15 cellular contexts compared by ENCODE assay signal in genomic region chr12:639988-640387, GRCh38. TPM values are rescaled to one million over a fixed set of nuclear protein-coding genes. Genes with fewer than 3 reads are reported as not detected.
DNase-seq lines count a peak whose midpoint lies in the region; ATAC-seq, FAIRE-seq and TF ChIP-seq lines count a peak whose summit lies in the region.
"Had no signal": no experiment of that assay in that cellular context is flagged by ENCODE, and none has a peak within 500 bp of the region (broad histone marks: within the 10 kb centered on the region; RNA-seq: fewer than 3 reads in every experiment).

No MANE protein-coding gene starts in this region.

- TF ChIP-seq POLR2A in K562 (conservative IDR thresholded peaks at IDR 0.05) = no peak

- no peaks in the 10 kb centered on the region for H3K9me3 ChIP-seq in left ventricle myocardium inferior (replicated peaks)
- H3K9me3 ChIP-seq in right cardiac atrium (ENCODE audit: control insufficient read depth, low read length) = no peaks in the 10 kb centered on the region
- H3K9me3 ChIP-seq in K562 (replicated peaks; ENCODE audit: control insufficient read depth, insufficient read depth, low read depth, low read length) = no peaks in the 10 kb centered on the region
- H3K9me3 ChIP-seq in effector memory CD4-positive, alpha-beta T cell (ENCODE audit: control insufficient read depth, low read length) = no peaks in the 10 kb centered on the region
- H3K9me3 ChIP-seq: MG63 had no signal

- no peaks in the 10 kb centered on the region for H3K36me3 Mint-ChIP-seq in naive thymus-derived CD8-positive, alpha-beta T cell
- H3K36me3 Mint-ChIP-seq: neural progenitor cell had no signal

- no peak for TF ChIP-seq EP300 in K562 (IDR thresholded peaks at IDR 0.05; ENCODE audit: low read length)

- H3K9me1 ChIP-seq in K562 (ENCODE audit: control insufficient read depth, insufficient read depth, low read length) = no peaks in the 10 kb centered on the region

- H3K27me3 ChIP-seq in left ventricle myocardium inferior (ENCODE audit: low read depth) (no peaks in the 10 kb centered on the region), right cardiac atrium (ENCODE audit: control insufficient read depth, insufficient read depth) (no peaks in the 10 kb centered on the region), K562 (ENCODE audit: control insufficient read depth in 2 of 2, insufficient read depth in 2 of 2, low read length in 2 of 2) (no peaks in the 10 kb centered on the region)
- H3K27me3 ChIP-seq in effector memory CD4-positive, alpha-beta T cell (replicated peaks; ENCODE audit: control insufficient read depth, insufficient read depth, low read length, poor library complexity, severe bottlenecking) = no peaks in the 10 kb centered on the region
- H3K27me3 ChIP-seq: MG63 had no signal

- TF ChIP-seq CTCF in left ventricle myocardium inferior (IDR thresholded peaks at IDR 0.05; ENCODE audit: borderline replicate concordance) = no peak
- TF ChIP-seq CTCF in K562 (IDR thresholded peaks at IDR 0.05 in 2 of 3, conservative IDR thresholded peaks at IDR 0.05 in 1 of 3; ENCODE audit: insufficient read depth in 2 of 3, low read depth in 1 of 3, low read length in 3 of 3) = no peak

- no peak overlapping the region for H3K9ac ChIP-seq in K562 (ENCODE audit: insufficient read depth in 1 of 2, low read depth in 2 of 2, low read length in 2 of 2)
- H3K9ac ChIP-seq: neural progenitor cell had no signal

- WGBS in right cardiac atrium = 93% methylated on average over 5 of the region's 5 CpGs
- 86% methylated on average over 5 of the region's 5 CpGs for WGBS in K562 (ENCODE audit: insufficient coverage, low coverage, missing lambda C conversion rate)

- no peak overlapping the region for H3K4me2 ChIP-seq in K562 (ENCODE audit: insufficient read depth, low read length)
- H3K4me2 ChIP-seq: neural progenitor cell had no signal

- DNase-seq in left ventricle myocardium inferior = no peak
- DNase-seq in right cardiac atrium = no peak
- no peak for DNase-seq in K562 (ENCODE audit: extremely low read depth in 1 of 4, low spot score in 3 of 4)
- DNase-seq in naive thymus-derived CD8-positive, alpha-beta T cell = no peak
- no peak for DNase-seq in COLO668 (lab: John Stamatoyannopoulos, UW; ENCODE audit: unreplicated experiment)
- DNase-seq in DMS79 treated with DMSO at 0.1 percent for 48 hours (lab: John Stamatoyannopoulos, UW) = no peak
- no peak for DNase-seq in NCI-H1417 treated with DMSO at 0.1 percent for 48 hours (lab: John Stamatoyannopoulos, UW)
- DNase-seq in effector memory CD4-positive, alpha-beta T cell = no peak
- DNase-seq: MG63, NCI-H2081 treated with DMSO at 0.1 percent for 48 hours had no signal

- BruUV-seq in K562 (replicated peaks; lab: Mats Ljungman, UMichigan) = no TSS peak

- H3K4me3 ChIP-seq in left ventricle myocardium inferior (no peak overlapping the region), right cardiac atrium (ENCODE audit: low read length) (no peak overlapping the region), K562 (no peak overlapping the region)
- H3K4me3 ChIP-seq in effector memory CD4-positive, alpha-beta T cell (ENCODE audit: insufficient read depth, low read depth, low read length, poor library complexity, severe bottlenecking) = no peak overlapping the region
- H3K4me3 ChIP-seq: MG63, neural progenitor cell had no signal

- ATAC-seq in right cardiac atrium = no peak
- no peak for ATAC-seq in K562
- ATAC-seq in naive thymus-derived CD8-positive, alpha-beta T cell = no peak
- ATAC-seq: SK-N-SH treated with all-trans-retinoic acid at 6 μM for 48 hours had no signal

- H3K4me3 Mint-ChIP-seq in naive thymus-derived CD8-positive, alpha-beta T cell = no peak overlapping the region
- H3K4me3 Mint-ChIP-seq: neural progenitor cell had no signal

- in situ Hi-C loops in K562 (cut with MboI) = no loop called here

- intact Hi-C loops in left ventricle myocardium inferior (cut with micrococcal nuclease) (loop anchor here (10.0 kb wide), 1 partner anchor 115 kb away; the partner anchor contains the start of gene WNK1), right cardiac atrium (cut with DNase I) (loop anchor here (5.0 to 10.0 kb wide), 4 partner anchors 33 to 175 kb away; partner anchors contain the start of gene WNK1 (in 2 of the 4)), K562 (cut with micrococcal nuclease) (loop anchor here (5.0 kb wide), 1 partner anchor 63 kb away; no protein-coding TSS in a partner anchor)

- H4K20me1 ChIP-seq in K562 (replicated peaks; ENCODE audit: control insufficient read depth, insufficient read depth, low read length) = no peaks in the 10 kb centered on the region

- no peaks in the 10 kb centered on the region for H3K9me3 Mint-ChIP-seq in naive thymus-derived CD8-positive, alpha-beta T cell
- H3K9me3 Mint-ChIP-seq: activated naive CD8-positive, alpha-beta T cell treated with anti-CD3 and anti-CD28 coated beads, Interleukin-2, amount 10 ng/mL, durations not matched to agents 7 days and 5 days; neural progenitor cell had no signal

- peak overlapping the region; percentile 70 to 92 (median 85) for H3K27ac Mint-ChIP-seq in naive thymus-derived CD8-positive, alpha-beta T cell
- H3K27ac Mint-ChIP-seq: neural progenitor cell had no signal

- peaks cover 16% of the 10 kb centered on the region for H3K79me2 ChIP-seq in K562 (ENCODE audit: control insufficient read depth, insufficient read depth, low read length)

- H3K27ac ChIP-seq in left ventricle myocardium inferior (replicated peaks) = peak overlapping the region; percentile 100
- H3K27ac ChIP-seq in right cardiac atrium (ENCODE audit: low read length) = no peak overlapping the region
- H3K27ac ChIP-seq in K562 (ENCODE audit: extremely low read depth, low read depth, low read length) = no peak overlapping the region
- H3K27ac ChIP-seq in effector memory CD4-positive, alpha-beta T cell (ENCODE audit: insufficient read depth, low read length, poor library complexity, severe bottlenecking) = no peak overlapping the region
- H3K27ac ChIP-seq: neural progenitor cell had no signal

- CTCF ChIA-PET in K562 (lab: Yijun Ruan, JAX; ENCODE audit: low intra/inter-chr PET ratio) = no interaction called here

- no peak for FAIRE-seq in K562 (lab: Jason Lieb, UNC)
- FAIRE-seq: colon had no signal

- TF ChIP-seq RAD21 in K562 (CRISPR knock-in tag; conservative IDR thresholded peaks at IDR 0.05 in 1 of 2, IDR thresholded peaks at IDR 0.05 in 1 of 2) = no peak

- H3K4me1 Mint-ChIP-seq in naive thymus-derived CD8-positive, alpha-beta T cell = peaks cover 18 to 71% (median 52%) of the 10 kb centered on the region in 4 donors

- H3K36me3 ChIP-seq in left ventricle myocardium inferior = no peaks in the 10 kb centered on the region
- H3K36me3 ChIP-seq in K562 (ENCODE audit: control insufficient read depth, insufficient read depth, low read length) = no peaks in the 10 kb centered on the region
- no peaks in the 10 kb centered on the region for H3K36me3 ChIP-seq in effector memory CD4-positive, alpha-beta T cell (ENCODE audit: control insufficient read depth, insufficient read depth, low read length)
- H3K36me3 ChIP-seq: neural progenitor cell had no signal

- POLR2A ChIA-PET in K562 (lab: Yijun Ruan, JAX) = interaction anchor here (1.4 kb wide), 1 partner anchor 10 kb away, joined by 5 read pairs; no protein-coding TSS in a partner anchor
- POLR2A ChIA-PET in naive thymus-derived CD8-positive, alpha-beta T cell (lab: Charles Lee) = interaction anchor here (1.6 kb wide), 1 partner anchor 112 kb away, joined by 7 read pairs; the partner anchor contains the start of gene WNK1

- no peaks in the 10 kb centered on the region for H3K27me3 Mint-ChIP-seq in naive thymus-derived CD8-positive, alpha-beta T cell
- H3K27me3 Mint-ChIP-seq: activated naive CD8-positive, alpha-beta T cell treated with anti-CD3 and anti-CD28 coated beads, Interleukin-2, amount 10 ng/mL, durations not matched to agents 7 days and 5 days had no signal

- no peak overlapping the region for H2AFZ ChIP-seq in K562 (ENCODE audit: low read depth, low read length)
- H2AFZ ChIP-seq: neural progenitor cell had no signal

- H3K4me1 ChIP-seq in left ventricle myocardium inferior = peaks cover 35% of the 10 kb centered on the region
- peaks cover 2% of the 10 kb centered on the region for H3K4me1 ChIP-seq in right cardiac atrium (ENCODE audit: control insufficient read depth, insufficient read depth, low read length)
- H3K4me1 ChIP-seq in K562 (replicated peaks in 1 of 2; ENCODE audit: control insufficient read depth in 2 of 2, insufficient read depth in 2 of 2, low read length in 2 of 2) = peaks cover 14 to 27% of the 10 kb centered on the region in 2 experiments
- H3K4me1 ChIP-seq in effector memory CD4-positive, alpha-beta T cell (ENCODE audit: control insufficient read depth, insufficient read depth, low read length, poor library complexity, severe bottlenecking) = peaks cover 14% of the 10 kb centered on the region

RNA-seq across cellular contexts. Expression of gene NINJ2, which starts 23.3 kb away (rescaled TPM):
- 4.6 TPM for total RNA-seq in left ventricle myocardium inferior
- total RNA-seq in right cardiac atrium = 1 to 10 TPM; 3.6 to 7.4 (median 5.5) TPM
- polyA plus RNA-seq in right cardiac atrium = 5.9 TPM
- 1.9 and 2.7 TPM in 2 replicates for total RNA-seq in K562 (2011; cell fraction: chromatin; rRNA removed; ENCODE audit: low replicate concordance)
- 2.0 and 2.1 TPM in 2 replicates for total RNA-seq in K562 (2011; cell fraction: nucleolus; rRNA removed)
- 1.5 TPM in 2 replicates for total RNA-seq in K562 (2011; cell fraction: nucleoplasm; rRNA removed)
- 3.6 and 4.5 TPM in 2 replicates for total RNA-seq in K562 (2014; rRNA removed)
- total RNA-seq in K562 (2014; rRNA removed; fragmentation: Illumina TruSeq; extraction: Trizol) = 1.7 and 3.3 TPM in 2 replicates
- 4.0 and 4.9 TPM in 2 replicates for total RNA-seq in K562 (2015; rRNA removed; fragmentation: Illumina TruSeq; extraction: Trizol)
- total RNA-seq in K562 (2021) = 2.3 and 2.6 TPM in 2 replicates
- polyA plus RNA-seq in K562 (2011; rRNA removed) = 3.6 and 5.3 TPM in 2 replicates
- 13.1 and 19.4 TPM in 2 replicates for polyA plus RNA-seq in K562 (2011; cell fraction: cytosol; rRNA removed)
- polyA plus RNA-seq in K562 (2011; cell fraction: nucleus; rRNA removed) = 4.1 and 4.4 TPM in 2 replicates
- polyA plus RNA-seq in K562 (2012) = 5.8 and 7.2 TPM in 2 replicates
- 6.5 and 7.3 TPM in 2 replicates for polyA plus RNA-seq in K562 (2014; fragmentation: Illumina TruSeq; extraction: Trizol)
- polyA plus RNA-seq in K562 (2014; fragmentation: Nextera tagmentation; extraction: Ambion mirVana) = 10 to 100 TPM; 10.6 to 16.0 TPM
- 4.3 and 4.8 TPM in 2 replicates for polyA plus RNA-seq in K562 (2014; rRNA removed)
- polyA minus RNA-seq in K562 (2011; rRNA and poly(A)+ RNA removed) = 5.5 and 8.4 TPM in 2 replicates
- 2.9 and 3.7 TPM in 2 replicates for polyA minus RNA-seq in K562 (2011; cell fraction: cytosol; rRNA and poly(A)+ RNA removed)
- polyA minus RNA-seq in K562 (2011; cell fraction: nucleus; rRNA and poly(A)+ RNA removed) = 0.81 and 2.6 TPM in 2 replicates
- total RNA-seq in naive thymus-derived CD8-positive, alpha-beta T cell = 1 to 10 TPM in 1 of 2 experiments, under 1 TPM in 1; 0.85 to 1.4 TPM
- 1 to 10 TPM; 3.9 to 5.1 (median 4.0) TPM for polyA plus RNA-seq in naive thymus-derived CD8-positive, alpha-beta T cell
- total RNA-seq: H4 had no signal
